In genomic region chr2:126664234-126664633, GRCh38 we compare ENCODE assay signal across 1 cellular context.
TF ChIP-seq lines count a peak whose summit lies in the region.

No MANE protein-coding gene starts in this region.

TF ChIP-seq in HepG2, 621 proteins besides CTCF, POLR2A, EP300 and RAD21 (continued from another document):
- TF ChIP-seq ARNTL (CRISPR knock-in tag; IDR thresholded peaks at IDR 0.05) (no peak), ZFP36L2 (CRISPR knock-in tag; IDR thresholded peaks at IDR 0.05) (no peak), ETV5 (CRISPR knock-in tag; IDR thresholded peaks at IDR 0.05; ENCODE audit: borderline replicate concordance) (no peak)
